1 cellular context compared by ENCODE assay signal in genomic region chr9:89527084-89527483, GRCh38.
TF ChIP-seq lines count a peak whose summit lies in the region.

No MANE protein-coding gene starts in this region.

TF ChIP-seq in WTC11, 78 proteins besides CTCF, POLR2A, EP300 and RAD21 (continued from another document):
- no peak for TF ChIP-seq ZNF281 (CRISPR knock-in tag; IDR thresholded peaks at IDR 0.05)
TF ChIP-seq in WTC11: peak in this region for 0.
